Comparison of ENCODE assay signal across 13 cellular contexts in genomic region chr4:147969573-147969972, GRCh38.
DNase-seq lines count a peak whose midpoint lies in the region; ATAC-seq, FAIRE-seq and TF ChIP-seq lines count a peak whose summit lies in the region.
"Had no signal": no experiment of that assay in that cellular context is flagged by ENCODE, and none has a peak within 500 bp of the region (broad histone marks: within the 10 kb centered on the region; RNA-seq: fewer than 3 reads in every experiment).

No MANE protein-coding gene starts in this region.

- in situ Hi-C loops in HepG2 (cut with HindIII; ENCODE audit: extremely low pct_ligation_motif_present, low pct_unique_long_range_greater_than_20kb), result no loop called here

- TF ChIP-seq RAD21 in HepG2 (CRISPR knock-in tag; IDR thresholded peaks at IDR 0.05), result no peak

- H3K36me3 ChIP-seq in right lobe of liver, result no peaks in the 10 kb centered on the region
- no peaks in the 10 kb centered on the region for H3K36me3 ChIP-seq in HepG2 (replicated peaks in 1 of 2; ENCODE audit: control insufficient read depth in 1 of 2, insufficient read depth in 2 of 2, low read length in 2 of 2)
- peaks cover 6 to 41% of the 10 kb centered on the region in 2 donors for H3K36me3 ChIP-seq in ascending aorta

- H3K79me2 ChIP-seq in HepG2 (ENCODE audit: insufficient read depth, low read length), result no peaks in the 10 kb centered on the region

- WGBS in right lobe of liver (ENCODE audit: insufficient coverage, low coverage, low lambda C conversion rate, missing lambda C conversion rate), result 44% methylated on average over 7 of the region's 7 CpGs
- WGBS in HepG2 (ENCODE audit: low lambda C conversion rate), result 65% methylated on average over 7 of the region's 7 CpGs

- no peak for DNase-seq in right lobe of liver
- DNase-seq in HepG2 (ENCODE audit: low spot score), result no peak
- no peak for DNase-seq in immature natural killer cell
- no peak for DNase-seq in ascending aorta (ENCODE audit: low spot score in 2 of 2)
- no peak for DNase-seq in central memory CD4-positive, alpha-beta T cell
- DNase-seq in NCI-H69 (lab: John Stamatoyannopoulos, UW), result no peak
- no peak for DNase-seq in SIG-M5 (lab: John Stamatoyannopoulos, UW)
- DNase-seq: activated B cell treated with CpG ODN at 0.5 μM for 24 hours, kidney glomerular epithelial cell, NCI-H1436, upper lobe of right lung had no signal

- no TSS peak for BruUV-seq in HepG2 (replicated peaks; lab: Mats Ljungman, UMichigan)

- H3K4me1 Mint-ChIP-seq in immature natural killer cell, result peaks cover 10 to 17% of the 10 kb centered on the region in 2 donors
- H3K4me1 Mint-ChIP-seq: activated B cell treated with CpG ODN at 0.5 μM for 24 hours had no signal

- H3K4me2 ChIP-seq in HepG2 (ENCODE audit: low read depth, low read length), result no peak overlapping the region

- peak; percentile 22 to 35 (median 31) for ATAC-seq in right lobe of liver
- no peak for ATAC-seq in HepG2
- ATAC-seq in HG03135 (IDR thresholded peaks at IDR 0.05; ENCODE audit: unreplicated experiment), result peak; percentile 62
- ATAC-seq: gastroesophageal sphincter, upper lobe of right lung had no signal

- H3K27me3 ChIP-seq in right lobe of liver (no peaks in the 10 kb centered on the region), HepG2 (ENCODE audit: control insufficient read depth in 1 of 2, insufficient read depth in 2 of 2, low read length in 2 of 2) (no peaks in the 10 kb centered on the region), ascending aorta (no peaks in the 10 kb centered on the region)
- H3K27me3 ChIP-seq: gastroesophageal sphincter, upper lobe of right lung had no signal

- H4K20me1 ChIP-seq in HepG2 (ENCODE audit: insufficient read depth, low read length), result no peaks in the 10 kb centered on the region

- TF ChIP-seq CTCF in right lobe of liver (IDR thresholded peaks at IDR 0.05), result no peak
- TF ChIP-seq CTCF in HepG2 (CRISPR knock-in tag; IDR thresholded peaks at IDR 0.05), result no peak
- no peak for TF ChIP-seq CTCF in ascending aorta (IDR thresholded peaks at IDR 0.05)

- intact Hi-C loops in right lobe of liver (cut with DNase I) (no loop called here), HepG2 (cut with micrococcal nuclease; ENCODE audit: unreplicated experiment) (no loop called here), ascending aorta (cut with DNase I) (no loop called here)

- H2AFZ ChIP-seq in HepG2 (ENCODE audit: low read length), result no peak overlapping the region

- no peak for FAIRE-seq in HepG2 (lab: Jason Lieb, UNC)

- TF ChIP-seq POLR2A in right lobe of liver (IDR thresholded peaks at IDR 0.05) (no peak), HepG2 (IDR thresholded peaks at IDR 0.05; ENCODE audit: insufficient read depth in 1 of 2, low read depth in 2 of 2, low read length in 2 of 2) (no peak)

- no peaks in the 10 kb centered on the region for H3K9me3 Mint-ChIP-seq in immature natural killer cell
- H3K9me3 Mint-ChIP-seq: activated B cell treated with CpG ODN at 0.5 μM for 24 hours had no signal

- H3K27ac ChIP-seq in right lobe of liver (no peak overlapping the region), HepG2 (ENCODE audit: extremely low read length, insufficient read depth, low read length) (no peak overlapping the region), ascending aorta (no peak overlapping the region)
- H3K27ac ChIP-seq: upper lobe of right lung had no signal

- peaks cover 0 to 3% (median 3%) of the 10 kb centered on the region in 3 donors for H3K27me3 Mint-ChIP-seq in immature natural killer cell (ENCODE audit: low read depth in 3 of 3)
- H3K27me3 Mint-ChIP-seq: activated B cell treated with CpG ODN at 0.5 μM for 24 hours had no signal

- peak overlapping the region in 4 of 5 donors; percentile 20 to 34 (median 30) for H3K4me3 Mint-ChIP-seq in immature natural killer cell
- H3K4me3 Mint-ChIP-seq: activated B cell treated with CpG ODN at 0.5 μM for 24 hours had no signal

- POLR2A ChIA-PET in HepG2 (lab: Yijun Ruan, JAX), result no interaction called here

- H3K4me3 ChIP-seq in right lobe of liver, result no peak overlapping the region
- no peak overlapping the region for H3K4me3 ChIP-seq in HepG2 (replicated peaks in 1 of 3; ENCODE audit: insufficient read depth in 1 of 3, low read depth in 2 of 3, low read length in 3 of 3)
- H3K4me3 ChIP-seq in ascending aorta, result no peak overlapping the region
- H3K4me3 ChIP-seq: gastroesophageal sphincter, upper lobe of right lung had no signal

- TF ChIP-seq EP300 in HepG2 (IDR thresholded peaks at IDR 0.05; ENCODE audit: low read depth in 2 of 2, low read length in 2 of 2), result no peak
- no peak for TF ChIP-seq EP300 in HepG2 (CRISPR knock-in tag; IDR thresholded peaks at IDR 0.05; ENCODE audit: borderline replicate concordance)

- CTCF ChIA-PET in HepG2 (lab: Yijun Ruan, JAX; ENCODE audit: low intra/inter-chr PET ratio, low total read pairs), result no interaction called here

- H3K36me3 Mint-ChIP-seq in immature natural killer cell, result peaks cover 39 to 50% (median 40%) of the 10 kb centered on the region in 3 donors

- H3K4me1 ChIP-seq in right lobe of liver, result no peaks in the 10 kb centered on the region
- H3K4me1 ChIP-seq in HepG2 (ENCODE audit: insufficient read depth, low read length), result no peaks in the 10 kb centered on the region
- H3K4me1 ChIP-seq in ascending aorta, result peaks cover 0 to 3% of the 10 kb centered on the region in 2 donors
- H3K4me1 ChIP-seq: upper lobe of right lung had no signal

- H3K27ac Mint-ChIP-seq in immature natural killer cell, result peak overlapping the region in 4 of 6 donors; percentile 29 to 73 (median 34)
- H3K27ac Mint-ChIP-seq: activated B cell treated with CpG ODN at 0.5 μM for 24 hours had no signal

- H3K9ac ChIP-seq in HepG2 (ENCODE audit: insufficient read depth, low read depth, low read length), result no peak overlapping the region

- H3K9me3 ChIP-seq in right lobe of liver (no peaks in the 10 kb centered on the region), HepG2 (ENCODE audit: low read length) (no peaks in the 10 kb centered on the region), ascending aorta (no peaks in the 10 kb centered on the region)
- H3K9me3 ChIP-seq: gastroesophageal sphincter, upper lobe of right lung had no signal

TF ChIP-seq in HepG2, 621 proteins besides CTCF, POLR2A, EP300 and RAD21:
- TF ChIP-seq BATF2 (CRISPR knock-in tag; IDR thresholded peaks at IDR 0.05), result no peak
- no peak for TF ChIP-seq ZNF629 (CRISPR knock-in tag; conservative IDR thresholded peaks at IDR 0.05)
- TF ChIP-seq TBX2 (CRISPR knock-in tag; IDR thresholded peaks at IDR 0.05; ENCODE audit: borderline replicate concordance), result no peak
- TF ChIP-seq HBP1 (CRISPR knock-in tag; IDR thresholded peaks at IDR 0.05; ENCODE audit: low read depth), result no peak
- TF ChIP-seq, protein P1, sequence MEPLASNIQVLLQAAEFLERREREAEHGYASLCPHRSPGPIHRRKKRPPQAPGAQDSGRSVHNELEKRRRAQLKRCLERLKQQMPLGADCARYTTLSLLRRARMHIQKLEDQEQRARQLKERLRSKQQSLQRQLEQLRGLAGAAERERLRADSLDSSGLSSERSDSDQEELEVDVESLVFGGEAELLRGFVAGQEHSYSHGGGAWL (CRISPR knock-in tag; IDR thresholded peaks at IDR 0.05), result no peak
- TF ChIP-seq ZNF546 (CRISPR knock-in tag; conservative IDR thresholded peaks at IDR 0.05), result no peak
TF ChIP-seq in HepG2: peak in this region for 0.
